Comparison of ENCODE assay signal across 33 cellular contexts in the genomic region with DNA sequence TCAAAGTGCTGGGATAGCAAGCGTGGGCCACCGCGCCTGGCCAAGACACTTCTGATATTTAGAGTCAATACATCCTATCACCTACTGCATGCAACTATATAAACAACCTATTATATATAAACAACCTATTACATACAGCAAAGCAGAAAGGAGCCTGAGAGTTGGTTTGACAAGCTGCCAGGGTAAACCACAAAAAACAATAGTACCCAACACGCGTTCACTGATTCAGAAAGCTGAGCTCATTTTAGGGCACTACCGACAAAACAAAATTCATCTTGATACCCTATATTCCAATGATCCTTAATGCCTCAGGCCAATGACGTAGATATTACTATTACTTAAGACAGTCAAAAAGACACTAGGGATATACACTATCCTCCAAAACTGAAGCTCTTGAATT. TPM values are rescaled to one million over a fixed set of nuclear protein-coding genes. Genes with fewer than 3 reads are reported as not detected.
A peak's percentile ranks its signal among the peaks of the same experiment; 100 is the strongest.
DNase-seq lines count a peak whose midpoint lies in the region; ATAC-seq, FAIRE-seq and TF ChIP-seq lines count a peak whose summit lies in the region.
"Had no signal": no experiment of that assay in that cellular context is flagged by ENCODE, and none has a peak within 500 bp of the region (broad histone marks: within the 10 kb centered on the region; RNA-seq: fewer than 3 reads in every experiment).

No MANE protein-coding gene starts in this region.

- H3K9me3 ChIP-seq in Panc1 (ENCODE audit: control insufficient read depth, insufficient read depth, low read depth, low read length) (no peaks in the 10 kb centered on the region), endothelial cell of umbilical vein (replicated peaks; ENCODE audit: control insufficient read depth, insufficient read depth, low read length) (no peaks in the 10 kb centered on the region)
- no peaks in the 10 kb centered on the region for H3K9me3 ChIP-seq in CD4-positive, alpha-beta memory T cell (ENCODE audit: control insufficient read depth in 1 of 2, low read length in 2 of 2)
- H3K9me3 ChIP-seq: mucosa of descending colon, sigmoid colon, tibial nerve had no signal

- H3K4me3 Mint-ChIP-seq in CD4-positive, alpha-beta memory T cell, result no peak overlapping the region
- H3K4me3 Mint-ChIP-seq: activated naive CD8-positive, alpha-beta T cell treated with anti-CD3 and anti-CD28 coated beads for 36 hours; brain; immature natural killer cell; stimulated activated naive CD8-positive, alpha-beta T cell treated with anti-CD3 and anti-CD28 coated beads, Interleukin-15, amount 100 ng/mL, for 72 hours; T-helper 2 cell treated with Interferon-gamma antibody and Interleukin-4, amounts not matched to agents 5 μg/mL and 100 μg/mL, for 36 hours; WTC11 had no signal

- H3K36me3 ChIP-seq in Panc1 (ENCODE audit: control insufficient read depth, insufficient read depth, low read length) (peaks cover 39% of the 10 kb centered on the region), endothelial cell of umbilical vein (ENCODE audit: control insufficient read depth in 2 of 2, extremely low read depth in 1 of 2, insufficient read depth in 2 of 2, low read length in 2 of 2) (peaks cover 19 to 35% of the 10 kb centered on the region in 2 experiments)
- no peaks in the 10 kb centered on the region for H3K36me3 ChIP-seq in CD4-positive, alpha-beta memory T cell (ENCODE audit: insufficient read depth, low read length)
- H3K36me3 ChIP-seq: tibial nerve had no signal

- dilution Hi-C loops in endothelial cell of umbilical vein (cut with MboI; ENCODE audit: extremely low pct_ligation_motif_present, low sequenced_read_pairs), result no loop called here

- peaks cover 3% of the 10 kb centered on the region for H4K20me1 ChIP-seq in endothelial cell of umbilical vein (replicated peaks; ENCODE audit: control insufficient read depth, extremely low read depth, insufficient read depth, low read length)

- peaks cover 6 to 11% of the 10 kb centered on the region in 2 donors for H3K36me3 Mint-ChIP-seq in CD4-positive, alpha-beta memory T cell

- ATAC-seq in Panc1, result peak; percentile 54
- ATAC-seq: GM12878; mucosa of descending colon; stimulated activated naive CD8-positive, alpha-beta T cell treated with anti-CD3 and anti-CD28 coated beads, Interleukin-15, amount 100 ng/mL, for 72 hours; WTC11 had no signal

- POLR2A ChIA-PET in Panc1 (lab: Charles Lee), result no interaction called here
- POLR2A ChIA-PET in endothelial cell of umbilical vein (lab: Charles Lee), result no interaction called here
- POLR2A ChIA-PET in CD4-positive, alpha-beta memory T cell (lab: Charles Lee; ENCODE audit: partially characterized antibody), result interaction anchor here (0.7 kb wide), 1 partner anchor 346 kb away, joined by 3 read pairs; no protein-coding TSS in a partner anchor

- H3K27ac ChIP-seq in Panc1 (ENCODE audit: low read length) (no peak overlapping the region), endothelial cell of umbilical vein (ENCODE audit: insufficient read depth, low read depth, low read length) (no peak overlapping the region), coronary artery (no peak overlapping the region)
- H3K27ac ChIP-seq in CD4-positive, alpha-beta memory T cell (ENCODE audit: low read depth, low read length), result no peak overlapping the region
- H3K27ac ChIP-seq: sigmoid colon, tibial nerve had no signal

- H3K9me3 Mint-ChIP-seq in CD4-positive, alpha-beta memory T cell, result no peaks in the 10 kb centered on the region
- H3K9me3 Mint-ChIP-seq: activated naive CD8-positive, alpha-beta T cell treated with anti-CD3 and anti-CD28 coated beads for 36 hours; immature natural killer cell; stimulated activated naive CD8-positive, alpha-beta T cell treated with anti-CD3 and anti-CD28 coated beads, Interleukin-15, amount 100 ng/mL, for 72 hours; T-helper 2 cell treated with Interferon-gamma antibody and Interleukin-4, amounts not matched to agents 5 μg/mL and 100 μg/mL, for 36 hours had no signal

- no peak overlapping the region for H3K27ac Mint-ChIP-seq in CD4-positive, alpha-beta memory T cell
- H3K27ac Mint-ChIP-seq: activated naive CD8-positive, alpha-beta T cell treated with anti-CD3 and anti-CD28 coated beads for 36 hours; immature natural killer cell; stimulated activated naive CD8-positive, alpha-beta T cell treated with anti-CD3 and anti-CD28 coated beads, Interleukin-15, amount 100 ng/mL, for 72 hours; T-helper 2 cell treated with Interferon-gamma antibody and Interleukin-4, amounts not matched to agents 5 μg/mL and 100 μg/mL, for 36 hours; WTC11 had no signal

- no peak overlapping the region for H3K4me2 ChIP-seq in endothelial cell of umbilical vein (ENCODE audit: insufficient read depth, low read length)

- H3K4me1 ChIP-seq in Panc1 (ENCODE audit: control insufficient read depth, insufficient read depth, low read length), result peaks cover 7% of the 10 kb centered on the region
- peaks cover 2% of the 10 kb centered on the region for H3K4me1 ChIP-seq in endothelial cell of umbilical vein (ENCODE audit: control insufficient read depth, extremely low read depth, insufficient read depth, low read length)
- H3K4me1 ChIP-seq in CD4-positive, alpha-beta memory T cell (ENCODE audit: insufficient read depth, low read length), result no peaks in the 10 kb centered on the region
- H3K4me1 ChIP-seq: sigmoid colon had no signal

- BruUV-seq in Panc1 (replicated peaks; lab: Mats Ljungman, UMichigan) (no TSS peak), endothelial cell of umbilical vein (replicated peaks; lab: Mats Ljungman, UMichigan) (no TSS peak)

- peaks cover 31% of the 10 kb centered on the region for H3K79me2 ChIP-seq in endothelial cell of umbilical vein (ENCODE audit: control insufficient read depth, insufficient read depth, low read length)

- H3K4me3 ChIP-seq in Panc1 (ENCODE audit: low read depth in 2 of 2, low read length in 2 of 2), result no peak overlapping the region
- no peak overlapping the region for H3K4me3 ChIP-seq in endothelial cell of umbilical vein (replicated peaks in 1 of 3; ENCODE audit: insufficient read depth in 1 of 3, low read depth in 1 of 3, low read length in 3 of 3)
- no peak overlapping the region for H3K4me3 ChIP-seq in coronary artery
- H3K4me3 ChIP-seq in CD4-positive, alpha-beta memory T cell (ENCODE audit: low read length in 2 of 2), result no peak overlapping the region
- H3K4me3 ChIP-seq: GM12878, mucosa of descending colon, sigmoid colon, tibial nerve had no signal

- DNase-seq in Panc1 (ENCODE audit: low read depth, low spot score), result no peak
- peak; percentile 73 for DNase-seq in endothelial cell of umbilical vein (ENCODE audit: low read depth, low spot score)
- DNase-seq in lung microvascular endothelial cell (ENCODE audit: low read depth in 2 of 2), result peak; percentile 20 to 49
- DNase-seq in NOMO-1 treated with dmso at 0.1 percent for 144 hours (lab: John Stamatoyannopoulos, UW; ENCODE audit: unreplicated experiment), result no peak
- no peak for DNase-seq in activated effector memory CD4-positive, alpha-beta T cell treated with anti-CD3 and anti-CD28 coated beads, Interleukin-2, amount 50 U/mL, for 16 hours
- DNase-seq in coronary artery (ENCODE audit: low spot score), result no peak
- no peak for DNase-seq in CD4-positive, alpha-beta memory T cell
- DNase-seq: activated CD4-positive, alpha-beta T cell treated with anti-CD3 and anti-CD28 coated beads, Interleukin-2, amount 50 U/mL, for 4 hours; activated CD8-positive, alpha-beta memory T cell treated with anti-CD3 and anti-CD28 coated beads, Interleukin-2, amount 50 U/mL, for 4 hours; activated naive CD8-positive, alpha-beta T cell treated with anti-CD3 and anti-CD28 coated beads for 36 hours; C1 segment of cervical spinal cord; Calu3; DND-41; H7; hippocampal formation; immature natural killer cell; Kasumi-1; mucosa of descending colon; NCI-H1092 treated with DMSO at 0.1 percent for 48 hours; NCI-H187 treated with DMSO at 0.1 percent for 48 hours; NCI-H345; NCI-H774; posterior cingulate gyrus; sigmoid colon; stimulated activated CD4-positive, alpha-beta T cell treated with anti-CD3 and anti-CD28 coated beads, Interleukin-15, amount 100 ng/mL, for 24 hours; stimulated activated naive CD8-positive, alpha-beta T cell treated with anti-CD3 and anti-CD28 coated beads, Interleukin-15, amount 100 ng/mL, for 72 hours had no signal

- no peaks in the 10 kb centered on the region for H3K9me1 ChIP-seq in endothelial cell of umbilical vein (replicated peaks; ENCODE audit: control insufficient read depth, extremely low read depth, insufficient read depth, low read length)

- TF ChIP-seq RAD21 in Ishikawa (IDR thresholded peaks at IDR 0.05; ENCODE audit: low read depth), result no peak

- H3K4me1 Mint-ChIP-seq in CD4-positive, alpha-beta memory T cell, result no peaks in the 10 kb centered on the region
- H3K4me1 Mint-ChIP-seq: brain, WTC11 had no signal

- TF ChIP-seq CTCF in Panc1 (IDR thresholded peaks at IDR 0.05), result no peak
- no peak for TF ChIP-seq CTCF in endothelial cell of umbilical vein (IDR thresholded peaks at IDR 0.05; ENCODE audit: extremely low read depth in 1 of 2, insufficient read depth in 1 of 2, low read depth in 1 of 2, low read length in 2 of 2)
- TF ChIP-seq CTCF in coronary artery (IDR thresholded peaks at IDR 0.05), result no peak

- H2AFZ ChIP-seq in endothelial cell of umbilical vein (ENCODE audit: low read depth, low read length), result no peak overlapping the region

- peaks cover 5 to 8% of the 10 kb centered on the region in 2 donors for H3K27me3 Mint-ChIP-seq in CD4-positive, alpha-beta memory T cell
- H3K27me3 Mint-ChIP-seq: brain; stimulated activated naive CD8-positive, alpha-beta T cell treated with anti-CD3 and anti-CD28 coated beads, Interleukin-15, amount 100 ng/mL, for 72 hours had no signal

- in situ Hi-C loops in Panc1 (cut with HindIII; ENCODE audit: low pct_unique_long_range_greater_than_20kb, low sequenced_read_pairs), result no loop called here

- CTCF ChIA-PET in Panc1 (lab: Charles Lee), result no interaction called here
- CTCF ChIA-PET in endothelial cell of umbilical vein (lab: Charles Lee), result interaction anchor here (0.8 to 2.0 kb wide), 6 partner anchors 20 to 148 kb away, joined by 3 to 7 read pairs (median 4); no protein-coding TSS in a partner anchor
- CTCF ChIA-PET in CD4-positive, alpha-beta memory T cell (lab: Charles Lee; ENCODE audit: partially characterized antibody), result interaction anchor here (1.6 kb wide), 1 partner anchor 43 kb away, joined by 4 read pairs; no protein-coding TSS in a partner anchor

- TF ChIP-seq POLR2A in endothelial cell of umbilical vein (IDR thresholded peaks at IDR 0.05; ENCODE audit: low read depth, low read length), result no peak

- TF ChIP-seq EP300 in Ishikawa (IDR thresholded peaks at IDR 0.05; ENCODE audit: borderline replicate concordance), result peak; percentile 37; the same call in 1 of the 2 replicates

- no peak overlapping the region for H3K9ac ChIP-seq in endothelial cell of umbilical vein (replicated peaks; ENCODE audit: extremely low read depth, insufficient read depth, low read length)

- no peak for FAIRE-seq in endothelial cell of umbilical vein (lab: Jason Lieb, UNC)
- FAIRE-seq: endometrium, GM12878 had no signal

- H3K27me3 ChIP-seq in Panc1 (ENCODE audit: control insufficient read depth, insufficient read depth, low read length), result no peaks in the 10 kb centered on the region
- no peaks in the 10 kb centered on the region for H3K27me3 ChIP-seq in endothelial cell of umbilical vein (ENCODE audit: control insufficient read depth in 2 of 2, insufficient read depth in 2 of 2, low read length in 2 of 2)
- no peaks in the 10 kb centered on the region for H3K27me3 ChIP-seq in CD4-positive, alpha-beta memory T cell (ENCODE audit: insufficient read depth, low read length)
- H3K27me3 ChIP-seq: sigmoid colon, tibial nerve had no signal

- intact Hi-C loops in Panc1 (cut with micrococcal nuclease; ENCODE audit: unreplicated experiment), result no loop called here
- intact Hi-C loops in endothelial cell of umbilical vein (cut with micrococcal nuclease), result no loop called here
- intact Hi-C loops in CD4-positive, alpha-beta memory T cell (cut with micrococcal nuclease), result no loop called here

RNA-seq across cellular contexts. Expression of gene MALSU1, which starts 16.2 kb away (rescaled TPM):
- total RNA-seq in Panc1 (2021; ENCODE audit: unreplicated experiment), result 111 TPM
- polyA plus RNA-seq in Panc1 (2012; ENCODE audit: insufficient read length), result 100 TPM
- 58.4 and 62.6 TPM in 2 replicates for total RNA-seq in endothelial cell of umbilical vein
- polyA plus RNA-seq in endothelial cell of umbilical vein, result 53.4 and 68.0 TPM in 2 replicates
- polyA plus RNA-seq in endothelial cell of umbilical vein (2011; cell fraction: cytosol; rRNA removed), result 47.7 and 57.8 TPM in 2 replicates
- 20.9 and 26.8 TPM in 2 replicates for polyA plus RNA-seq in endothelial cell of umbilical vein (2011; cell fraction: nucleus; rRNA removed)
- 42.5 and 45.7 TPM in 2 replicates for polyA plus RNA-seq in endothelial cell of umbilical vein (2012)
- polyA minus RNA-seq in endothelial cell of umbilical vein, result 22.1 and 25.1 TPM in 2 replicates
- polyA minus RNA-seq in endothelial cell of umbilical vein (2011; cell fraction: cytosol; rRNA and poly(A)+ RNA removed), result 47.5 TPM
- 6.4 and 7.0 TPM in 2 replicates for polyA minus RNA-seq in endothelial cell of umbilical vein (2011; cell fraction: nucleus; rRNA and poly(A)+ RNA removed)
- 46.6 and 58.5 TPM in 2 replicates for total RNA-seq in lung microvascular endothelial cell
- total RNA-seq in CD4-positive, alpha-beta memory T cell, result 10 to 100 TPM; 39.3 to 46.5 TPM
- 10 to 100 TPM; 56.0 to 82.5 TPM for polyA plus RNA-seq in CD4-positive, alpha-beta memory T cell

Comparison
In these comparisons a context has a peak if more than half of its experiments do, and no peak if none do; other contexts are left out.
1. DNase-seq: peak in endothelial cell of umbilical vein (single experiment) and lung microvascular endothelial cell (2 of 2); none in Panc1 (single experiment), NOMO-1 treated with dmso at 0.1 percent for 144 hours (single experiment), activated effector memory CD4-positive, alpha-beta T cell treated with anti-CD3 and anti-CD28 coated beads, Interleukin-2, amount 50 U/mL, for 16 hours (single experiment), coronary artery (single experiment) and CD4-positive, alpha-beta memory T cell (0 of 5).